Comparison of ENCODE assay signal across 21 cellular contexts in genomic region chrX:14884714-14885113, GRCh38.
"Had no signal": no experiment of that assay in that cellular context is flagged by ENCODE, and none has a peak within 500 bp of the region (broad histone marks: within the 10 kb centered on the region; RNA-seq: fewer than 3 reads in every experiment).

No MANE protein-coding gene starts in this region.

- H3K4me3 ChIP-seq: body of pancreas, PC-9 had no signal

- H3K27me3 ChIP-seq: body of pancreas had no signal

- H3K36me3 ChIP-seq: WERI-Rb-1 had no signal

- H3K27me3 Mint-ChIP-seq: activated CD4-positive, alpha-beta memory T cell treated with anti-CD3 and anti-CD28 coated beads, Interleukin-2, amount 10 ng/mL, durations not matched to agents 7 days and 5 days; activated CD4-positive, alpha-beta T cell treated with anti-CD3 and anti-CD28 coated beads for 36 hours; activated naive CD8-positive, alpha-beta T cell treated with anti-CD3 and anti-CD28 coated beads, Interleukin-2, amount 10 ng/mL, durations not matched to agents 7 days and 5 days had no signal

- FAIRE-seq: bronchial epithelial cell had no signal

- DNase-seq: activated CD4-positive, alpha-beta memory T cell treated with anti-CD3 and anti-CD28 coated beads, Interleukin-2, amount 10 ng/mL, durations not matched to agents 7 days and 5 days; activated CD4-positive, alpha-beta T cell treated with anti-CD3 and anti-CD28 coated beads for 36 hours; activated CD4-positive, alpha-beta T cell treated with anti-CD3 and anti-CD28 coated beads, Interleukin-2, amount 50 U/mL, for 1 hour; activated gamma-delta T cell; activated naive CD4-positive, alpha-beta T cell treated with anti-CD3 and anti-CD28 coated beads for 36 hours; activated naive CD8-positive, alpha-beta T cell treated with anti-CD3 and anti-CD28 coated beads, Interleukin-2, amount 10 ng/mL, durations not matched to agents 7 days and 5 days; activated T-cell treated with anti-CD3 and anti-CD28 coated beads for 4 hours; aorta; body of pancreas; central memory CD4-positive, alpha-beta T cell; MM.1S; NCI-H1105; NCI-H1436; NCI-H187; NCI-H2081; NCI-H446; NCI-H524; PC-9; SHP77 treated with DMSO at 0.1 percent for 48 hours; WERI-Rb-1 had no signal

- H3K4me2 ChIP-seq: PC-9 had no signal

- ATAC-seq: body of pancreas had no signal

- H3K27ac ChIP-seq: body of pancreas, PC-9, WERI-Rb-1 had no signal

- H3K4me1 ChIP-seq: body of pancreas had no signal

- H3K9me3 ChIP-seq: body of pancreas had no signal

- H3K4me3 Mint-ChIP-seq: activated CD4-positive, alpha-beta memory T cell treated with anti-CD3 and anti-CD28 coated beads, Interleukin-2, amount 10 ng/mL, durations not matched to agents 7 days and 5 days; activated naive CD8-positive, alpha-beta T cell treated with anti-CD3 and anti-CD28 coated beads, Interleukin-2, amount 10 ng/mL, durations not matched to agents 7 days and 5 days had no signal

- H3K27ac Mint-ChIP-seq: activated CD4-positive, alpha-beta memory T cell treated with anti-CD3 and anti-CD28 coated beads, Interleukin-2, amount 10 ng/mL, durations not matched to agents 7 days and 5 days; activated naive CD8-positive, alpha-beta T cell treated with anti-CD3 and anti-CD28 coated beads, Interleukin-2, amount 10 ng/mL, durations not matched to agents 7 days and 5 days had no signal

- H2AFZ ChIP-seq: PC-9 had no signal

- H3K9me3 Mint-ChIP-seq: activated CD4-positive, alpha-beta memory T cell treated with anti-CD3 and anti-CD28 coated beads, Interleukin-2, amount 10 ng/mL, durations not matched to agents 7 days and 5 days; activated naive CD4-positive, alpha-beta T cell treated with anti-CD3 and anti-CD28 coated beads for 36 hours had no signal
